In the genomic region with DNA sequence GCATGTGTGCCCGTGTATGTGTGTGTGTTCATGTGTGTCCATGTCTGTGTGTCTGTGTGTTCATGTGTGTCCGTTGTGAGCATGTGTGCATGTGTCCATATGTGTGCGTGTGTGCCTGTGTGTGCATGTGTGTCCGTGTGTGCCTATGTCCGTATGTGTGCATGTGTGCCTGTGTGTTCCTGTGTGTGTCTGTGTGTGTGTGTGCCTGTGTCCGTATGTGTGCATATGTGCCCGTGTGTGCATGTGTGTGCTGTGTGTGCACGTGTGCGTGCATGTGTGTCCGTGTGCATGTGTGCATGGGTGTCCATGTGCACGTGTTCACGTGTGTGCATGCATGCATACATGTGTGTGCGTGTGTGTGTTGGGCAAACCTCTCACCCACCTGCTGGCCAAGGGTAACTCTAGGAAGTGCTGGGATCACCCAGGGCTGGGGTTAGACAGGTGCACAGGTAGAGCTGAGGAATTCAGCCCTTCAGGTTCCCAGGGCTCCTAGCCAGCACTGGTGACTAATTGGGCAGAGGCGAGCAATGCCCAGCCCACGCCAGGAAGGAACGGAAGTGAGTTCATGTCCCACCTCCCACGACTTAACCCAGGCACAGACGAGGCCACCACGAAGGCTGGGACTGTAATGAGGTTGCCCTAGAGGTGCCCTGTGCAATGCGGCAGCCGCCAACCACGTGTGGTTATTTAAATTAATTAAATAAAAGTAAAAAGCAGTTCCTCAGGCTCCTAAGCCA, we compare ENCODE assay signal across 12 cellular contexts. TPM values are rescaled to one million over a fixed set of nuclear protein-coding genes. Genes with fewer than 3 reads are reported as not detected.
A peak's percentile ranks its signal among the peaks of the same experiment; 100 is the strongest.
DNase-seq lines count a peak whose midpoint lies in the region; ATAC-seq and TF ChIP-seq lines count a peak whose summit lies in the region.
"Had no signal": no experiment of that assay in that cellular context is flagged by ENCODE, and none has a peak within 500 bp of the region (broad histone marks: within the 10 kb centered on the region; RNA-seq: fewer than 3 reads in every experiment).

No MANE protein-coding gene starts in this region.

- no peaks in the 10 kb centered on the region for H3K27me3 Mint-ChIP-seq in activated T-cell treated with anti-CD3 and anti-CD28 coated beads, Interleukin-2, amount 50 U/mL, for 24 hours
- H3K27me3 Mint-ChIP-seq in activated CD4-positive, alpha-beta memory T cell treated with anti-CD3 and anti-CD28 coated beads, Interleukin-2, amount 10 ng/mL, durations not matched to agents 7 days and 5 days = peaks cover 5% of the 10 kb centered on the region
- H3K27me3 Mint-ChIP-seq in endodermal cell (ENCODE audit: insufficient read depth) = peaks cover 41% of the 10 kb centered on the region
- H3K27me3 Mint-ChIP-seq: activated naive CD8-positive, alpha-beta T cell had no signal

- no peak for ATAC-seq in HG03108 (IDR thresholded peaks at IDR 0.05; ENCODE audit: unreplicated experiment)

- H3K27ac ChIP-seq in stomach = peak overlapping the region in 4 of 5 donors; percentile 22 to 68 (median 42)
- no peak overlapping the region for H3K27ac ChIP-seq in endodermal cell (ENCODE audit: low read depth, low read length)
- H3K27ac ChIP-seq: sigmoid colon had no signal

- no peak overlapping the region for H3K9ac ChIP-seq in endodermal cell (ENCODE audit: extremely low read depth, low read length, poor library complexity, severe bottlenecking)

- peak overlapping the region; percentile 4 for H3K27ac Mint-ChIP-seq in activated T-cell treated with anti-CD3 and anti-CD28 coated beads, Interleukin-2, amount 50 U/mL, for 24 hours
- no peak overlapping the region for H3K27ac Mint-ChIP-seq in activated CD4-positive, alpha-beta memory T cell treated with anti-CD3 and anti-CD28 coated beads, Interleukin-2, amount 10 ng/mL, durations not matched to agents 7 days and 5 days
- H3K27ac Mint-ChIP-seq in endodermal cell = no peak overlapping the region
- H3K27ac Mint-ChIP-seq: activated naive CD8-positive, alpha-beta T cell had no signal

- H3K36me3 Mint-ChIP-seq in activated T-cell treated with anti-CD3 and anti-CD28 coated beads, Interleukin-2, amount 50 U/mL, for 24 hours (ENCODE audit: low read depth) = no peaks in the 10 kb centered on the region
- H3K36me3 Mint-ChIP-seq in activated CD4-positive, alpha-beta memory T cell treated with anti-CD3 and anti-CD28 coated beads, Interleukin-2, amount 10 ng/mL, durations not matched to agents 7 days and 5 days (ENCODE audit: low read depth) = no peaks in the 10 kb centered on the region
- H3K36me3 Mint-ChIP-seq in endodermal cell (ENCODE audit: low read depth) = no peaks in the 10 kb centered on the region

- H3K4me3 Mint-ChIP-seq in activated T-cell treated with anti-CD3 and anti-CD28 coated beads, Interleukin-2, amount 50 U/mL, for 24 hours = peak overlapping the region; percentile 29
- no peak overlapping the region for H3K4me3 Mint-ChIP-seq in activated CD4-positive, alpha-beta memory T cell treated with anti-CD3 and anti-CD28 coated beads, Interleukin-2, amount 10 ng/mL, durations not matched to agents 7 days and 5 days
- H3K4me3 Mint-ChIP-seq in endodermal cell = no peak overlapping the region
- H3K4me3 Mint-ChIP-seq: activated naive CD8-positive, alpha-beta T cell had no signal

- peaks cover 32% of the 10 kb centered on the region for H3K4me1 Mint-ChIP-seq in activated T-cell treated with anti-CD3 and anti-CD28 coated beads, Interleukin-2, amount 50 U/mL, for 24 hours (ENCODE audit: low read depth)
- H3K4me1 Mint-ChIP-seq in activated CD4-positive, alpha-beta memory T cell treated with anti-CD3 and anti-CD28 coated beads, Interleukin-2, amount 10 ng/mL, durations not matched to agents 7 days and 5 days = peaks cover 27% of the 10 kb centered on the region
- H3K4me1 Mint-ChIP-seq in endodermal cell = peaks cover 19% of the 10 kb centered on the region

- DNase-seq in activated T-cell treated with anti-CD3 and anti-CD28 coated beads, Interleukin-2, amount 50 U/mL, for 24 hours = peak; percentile 72
- DNase-seq in activated T-cell treated with anti-CD3 and anti-CD28 coated beads for 4 hours (no peak), kidney glomerular epithelial cell (lab: John Stamatoyannopoulos, UW) (peak; percentile 97), stomach (peak; percentile 82), endodermal cell (no peak), hypothalamus (lab: John Stamatoyannopoulos, UW) (no peak)
- DNase-seq in activated CD4-positive, alpha-beta memory T cell treated with anti-CD3 and anti-CD28 coated beads, Interleukin-2, amount 10 ng/mL, durations not matched to agents 7 days and 5 days = peak; percentile 31
- DNase-seq: NCI-H82, sigmoid colon had no signal

- TF ChIP-seq POLR2A in stomach (IDR thresholded peaks at IDR 0.05) = no peak

- H3K4me3 ChIP-seq in stomach = no peak overlapping the region
- no peak overlapping the region for H3K4me3 ChIP-seq in endodermal cell (ENCODE audit: low read length)
- H3K4me3 ChIP-seq: sigmoid colon had no signal

- TF ChIP-seq EP300 in stomach (IDR thresholded peaks at IDR 0.05) = no peak

- CTCF ChIA-PET in activated CD4-positive, alpha-beta memory T cell treated with anti-CD3 and anti-CD28 coated beads, Interleukin-2, amount 10 ng/mL, durations not matched to agents 7 days and 5 days (lab: Charles Lee) = no interaction called here

- no peaks in the 10 kb centered on the region for H3K9me3 Mint-ChIP-seq in activated T-cell treated with anti-CD3 and anti-CD28 coated beads, Interleukin-2, amount 50 U/mL, for 24 hours
- H3K9me3 Mint-ChIP-seq in activated CD4-positive, alpha-beta memory T cell treated with anti-CD3 and anti-CD28 coated beads, Interleukin-2, amount 10 ng/mL, durations not matched to agents 7 days and 5 days = no peaks in the 10 kb centered on the region
- H3K9me3 Mint-ChIP-seq in endodermal cell = peaks cover 3% of the 10 kb centered on the region

- intact Hi-C loops in stomach (cut with DNase I; ENCODE audit: low total_unique reads) = no loop called here

- peaks cover 19 to 57% (median 27%) of the 10 kb centered on the region in 4 donors for H3K4me1 ChIP-seq in stomach
- H3K4me1 ChIP-seq in endodermal cell (ENCODE audit: control insufficient read depth, insufficient read depth, low read length) = peaks cover 12% of the 10 kb centered on the region

- WGBS in stomach, 5 donors = 51 to 60% (median 56%) methylated on average over 22 of the region's 22 CpGs
- 92% methylated on average over 11 to 22 of the region's 22 CpGs for WGBS in endodermal cell (ENCODE audit: insufficient coverage in 1 of 2, insufficient read length in 1 of 2), 2 experiments

- POLR2A ChIA-PET in activated CD4-positive, alpha-beta memory T cell treated with anti-CD3 and anti-CD28 coated beads, Interleukin-2, amount 10 ng/mL, durations not matched to agents 7 days and 5 days (lab: Charles Lee) = interaction anchor here (1.7 to 2.9 kb wide), 2 partner anchors 9 to 11 kb away, joined by 7 to 36 read pairs; a partner anchor contains a TSS

- no peaks in the 10 kb centered on the region for H3K27me3 ChIP-seq in stomach
- H3K27me3 ChIP-seq in endodermal cell (ENCODE audit: control insufficient read depth, insufficient read depth, low read length, poor library complexity, severe bottlenecking) = no peaks in the 10 kb centered on the region
- H3K27me3 ChIP-seq: BE2C, sigmoid colon had no signal

- TF ChIP-seq CTCF in stomach (IDR thresholded peaks at IDR 0.05) (no peak), endodermal cell (conservative IDR thresholded peaks at IDR 0.05) (no peak)

- H3K36me3 ChIP-seq in stomach = peaks cover 0 to 6% (median 3%) of the 10 kb centered on the region in 4 donors
- H3K36me3 ChIP-seq in endodermal cell (ENCODE audit: control insufficient read depth, insufficient read depth, low read length) = no peaks in the 10 kb centered on the region
- H3K36me3 ChIP-seq: BE2C, sigmoid colon had no signal

- H3K9me3 ChIP-seq in stomach (no peaks in the 10 kb centered on the region), endodermal cell (ENCODE audit: control insufficient read depth, low read length) (no peaks in the 10 kb centered on the region)
- H3K9me3 ChIP-seq: BE2C, sigmoid colon had no signal

RNA-seq across cellular contexts. Expression of a gene that starts 8.2 kb away (rescaled TPM):
- total RNA-seq in activated CD4-positive, alpha-beta memory T cell treated with anti-CD3 and anti-CD28 coated beads, Interleukin-2, amount 10 ng/mL, durations not matched to agents 7 days and 5 days = 100 to 1,000 TPM; 116 TPM
- total RNA-seq in stomach (100 to 1,000 TPM in 4 of 5 donors, 10 to 100 TPM in 1; 58.0 to 180 (median 140) TPM), endodermal cell (100 to 1,000 TPM; 104 to 143 TPM)
- polyA plus RNA-seq in stomach = 10 to 100 TPM; 55.9 to 66.7 (median 65.4) TPM
- polyA plus RNA-seq in endodermal cell (2013, experiment 1 of 2) = 101 TPM
- polyA plus RNA-seq in endodermal cell (2013, experiment 2 of 2) = 74.7 TPM

RNA-seq across cellular contexts. Expression of a gene that starts 35.7 kb away (rescaled TPM):
- total RNA-seq in activated CD4-positive, alpha-beta memory T cell treated with anti-CD3 and anti-CD28 coated beads, Interleukin-2, amount 10 ng/mL, durations not matched to agents 7 days and 5 days = 100 to 1,000 TPM; 138 to 140 TPM
- 1 to 10 TPM in 2 of 5 donors, not detected in 3; 2.0 to 4.3 TPM for total RNA-seq in stomach
- 1 to 10 TPM; 2.1 to 8.6 (median 3.7) TPM for polyA plus RNA-seq in stomach
- under 1 TPM; 0.55 to 0.80 TPM for total RNA-seq in endodermal cell
- 0.75 TPM for polyA plus RNA-seq in endodermal cell (2013, experiment 1 of 2)
- 0.58 TPM for polyA plus RNA-seq in endodermal cell (2013, experiment 2 of 2)

RNA-seq across cellular contexts. Expression of a gene that starts 51.9 kb away (rescaled TPM):
- total RNA-seq in activated CD4-positive, alpha-beta memory T cell treated with anti-CD3 and anti-CD28 coated beads, Interleukin-2, amount 10 ng/mL, durations not matched to agents 7 days and 5 days = 10 to 100 TPM; 18.3 to 18.5 TPM
- total RNA-seq in stomach (10 to 100 TPM in 2 of 5 donors, 1 to 10 TPM in 3; 1.8 to 48.8 (median 6.7) TPM), endodermal cell (not detected)
- polyA plus RNA-seq in stomach = 10 to 100 TPM in 2 of 3 donors, 1 to 10 TPM in 1; 9.3 to 23.1 (median 10.2) TPM
- polyA plus RNA-seq in endodermal cell (2013, experiment 1 of 2) = 0.50 TPM
- polyA plus RNA-seq in endodermal cell (2013, experiment 2 of 2) = 0.12 TPM

RNA-seq across cellular contexts. Expression of a gene that starts 52.8 kb away (rescaled TPM):
- total RNA-seq in activated CD4-positive, alpha-beta memory T cell treated with anti-CD3 and anti-CD28 coated beads, Interleukin-2, amount 10 ng/mL, durations not matched to agents 7 days and 5 days = 100 to 1,000 TPM; 206 to 210 TPM
- total RNA-seq in stomach = 10 to 100 TPM; 29.2 to 87.9 (median 53.3) TPM
- 10 to 100 TPM in 2 of 3 donors, 1 to 10 TPM in 1; 4.9 to 39.8 (median 20.4) TPM for polyA plus RNA-seq in stomach
- 10 to 100 TPM; 31.8 to 39.7 TPM for total RNA-seq in endodermal cell
- 31.8 TPM for polyA plus RNA-seq in endodermal cell (2013, experiment 1 of 2)
- polyA plus RNA-seq in endodermal cell (2013, experiment 2 of 2) = 26.2 TPM

Comparison
In these comparisons a context has a peak if more than half of its experiments do, and no peak if none do; other contexts are left out.
1. DNase-seq: peak in activated T-cell treated with anti-CD3 and anti-CD28 coated beads, Interleukin-2, amount 50 U/mL, for 24 hours (single experiment), activated CD4-positive, alpha-beta memory T cell treated with anti-CD3 and anti-CD28 coated beads, Interleukin-2, amount 10 ng/mL, durations not matched to agents 7 days and 5 days (single experiment), kidney glomerular epithelial cell (single experiment) and stomach (single experiment); none in activated T-cell treated with anti-CD3 and anti-CD28 coated beads for 4 hours (single experiment), endodermal cell (single experiment) and hypothalamus (0 of 51).
2. RNA of a gene that starts 35.7 kb away (total RNA-seq): 138 to 140 TPM in activated CD4-positive, alpha-beta memory T cell treated with anti-CD3 and anti-CD28 coated beads, Interleukin-2, amount 10 ng/mL, durations not matched to agents 7 days and 5 days; 0.55 to 0.80 TPM in endodermal cell and 2.0 to 4.3 TPM in stomach; every median in the first group is over 10 times any median in the second.